ENCODE assay signal across 1 cellular context in the genomic region with DNA sequence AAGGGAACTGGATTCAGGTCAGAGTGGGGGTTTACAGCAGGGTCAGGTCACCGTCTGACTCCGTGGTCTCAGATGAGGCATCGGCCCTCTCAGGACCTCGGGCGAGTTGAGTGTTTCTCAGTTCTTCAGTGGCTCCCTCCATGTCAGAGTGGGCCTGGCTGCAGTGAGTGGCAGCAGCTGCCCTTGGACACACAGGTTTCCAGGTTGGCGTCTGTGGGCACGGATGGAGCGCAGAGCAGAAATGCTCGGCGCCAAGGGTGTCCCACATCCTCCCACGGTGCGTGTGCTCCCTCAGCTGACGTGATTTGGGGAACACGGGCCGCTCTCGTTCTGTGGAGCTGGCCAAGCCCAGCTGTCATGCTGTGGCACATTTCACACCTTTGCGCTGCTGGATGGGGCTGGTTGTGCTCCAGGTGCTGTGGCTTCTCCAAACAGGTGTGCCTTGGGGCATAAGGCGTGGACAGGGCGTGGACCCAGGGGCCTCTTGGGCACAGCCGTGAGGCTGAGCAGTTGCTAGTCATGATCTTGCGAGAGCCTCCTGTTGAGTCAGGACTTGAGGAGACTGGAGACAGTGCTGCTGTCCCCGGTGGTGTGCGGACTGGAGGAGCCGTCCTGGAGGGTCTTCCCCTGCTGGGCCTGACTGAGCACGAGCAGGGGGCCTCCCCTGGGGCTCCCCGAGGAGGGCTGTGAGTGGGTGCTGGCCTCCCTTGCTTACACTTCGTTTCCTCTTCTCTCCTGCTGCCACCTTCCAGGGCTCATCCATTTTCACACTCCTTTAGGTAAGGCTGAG.
A peak's percentile ranks its signal among the peaks of the same experiment; 100 is the strongest.
TF ChIP-seq lines count a peak whose summit lies in the region.

No MANE protein-coding gene starts in this region.

TF ChIP-seq in HepG2, 621 proteins besides CTCF, POLR2A, EP300 and RAD21:
- TF ChIP-seq ZC3H13 (CRISPR knock-in tag; IDR thresholded peaks at IDR 0.05) (no peak), ZNF773 (CRISPR knock-in tag; IDR thresholded peaks at IDR 0.05; ENCODE audit: borderline replicate concordance) (no peak), SALL2 (CRISPR knock-in tag; IDR thresholded peaks at IDR 0.05) (no peak), EED (CRISPR knock-in tag; IDR thresholded peaks at IDR 0.05) (0 out of 2 replicates have a peak, but pooled peaks have one; percentile 38), DNMT1 (CRISPR knock-in tag; IDR thresholded peaks at IDR 0.05) (0 out of 2 replicates have a peak, but pooled peaks have one; percentile 37), JDP2 (CRISPR knock-in tag; IDR thresholded peaks at IDR 0.05; ENCODE audit: borderline replicate concordance) (no peak), RBFOX2 (IDR thresholded peaks at IDR 0.05; ENCODE audit: low read depth, low read length) (0 out of 2 replicates have a peak, but pooled peaks have one; percentile 9), SMC3 (IDR thresholded peaks at IDR 0.05; ENCODE audit: low read length) (no peak), ZNF776 (CRISPR knock-in tag; IDR thresholded peaks at IDR 0.05) (0 out of 2 replicates have a peak, but pooled peaks have one; percentile 23)
- TF ChIP-seq, protein P1, sequence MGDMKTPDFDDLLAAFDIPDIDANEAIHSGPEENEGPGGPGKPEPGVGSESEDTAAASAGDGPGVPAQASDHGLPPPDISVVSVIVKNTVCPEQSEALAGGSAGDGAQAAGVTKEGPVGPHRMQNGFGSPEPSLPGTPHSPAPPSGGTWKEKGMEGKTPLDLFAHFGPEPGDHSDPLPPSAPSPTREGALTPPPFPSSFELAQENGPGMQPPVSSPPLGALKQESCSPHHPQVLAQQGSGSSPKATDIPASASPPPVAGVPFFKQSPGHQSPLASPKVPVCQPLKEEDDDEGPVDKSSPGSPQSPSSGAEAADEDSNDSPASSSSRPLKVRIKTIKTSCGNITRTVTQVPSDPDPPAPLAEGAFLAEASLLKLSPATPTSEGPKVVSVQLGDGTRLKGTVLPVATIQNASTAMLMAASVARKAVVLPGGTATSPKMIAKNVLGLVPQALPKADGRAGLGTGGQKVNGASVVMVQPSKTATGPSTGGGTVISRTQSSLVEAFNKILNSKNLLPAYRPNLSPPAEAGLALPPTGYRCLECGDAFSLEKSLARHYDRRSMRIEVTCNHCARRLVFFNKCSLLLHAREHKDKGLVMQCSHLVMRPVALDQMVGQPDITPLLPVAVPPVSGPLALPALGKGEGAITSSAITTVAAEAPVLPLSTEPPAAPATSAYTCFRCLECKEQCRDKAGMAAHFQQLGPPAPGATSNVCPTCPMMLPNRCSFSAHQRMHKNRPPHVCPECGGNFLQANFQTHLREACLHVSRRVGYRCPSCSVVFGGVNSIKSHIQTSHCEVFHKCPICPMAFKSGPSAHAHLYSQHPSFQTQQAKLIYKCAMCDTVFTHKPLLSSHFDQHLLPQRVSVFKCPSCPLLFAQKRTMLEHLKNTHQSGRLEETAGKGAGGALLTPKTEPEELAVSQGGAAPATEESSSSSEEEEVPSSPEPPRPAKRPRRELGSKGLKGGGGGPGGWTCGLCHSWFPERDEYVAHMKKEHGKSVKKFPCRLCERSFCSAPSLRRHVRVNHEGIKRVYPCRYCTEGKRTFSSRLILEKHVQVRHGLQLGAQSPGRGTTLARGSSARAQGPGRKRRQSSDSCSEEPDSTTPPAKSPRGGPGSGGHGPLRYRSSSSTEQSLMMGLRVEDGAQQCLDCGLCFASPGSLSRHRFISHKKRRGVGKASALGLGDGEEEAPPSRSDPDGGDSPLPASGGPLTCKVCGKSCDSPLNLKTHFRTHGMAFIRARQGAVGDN (CRISPR knock-in tag; IDR thresholded peaks at IDR 0.05) = 0 out of 2 replicates have a peak, but pooled peaks have one; percentile 5
- TF ChIP-seq, protein P2, sequence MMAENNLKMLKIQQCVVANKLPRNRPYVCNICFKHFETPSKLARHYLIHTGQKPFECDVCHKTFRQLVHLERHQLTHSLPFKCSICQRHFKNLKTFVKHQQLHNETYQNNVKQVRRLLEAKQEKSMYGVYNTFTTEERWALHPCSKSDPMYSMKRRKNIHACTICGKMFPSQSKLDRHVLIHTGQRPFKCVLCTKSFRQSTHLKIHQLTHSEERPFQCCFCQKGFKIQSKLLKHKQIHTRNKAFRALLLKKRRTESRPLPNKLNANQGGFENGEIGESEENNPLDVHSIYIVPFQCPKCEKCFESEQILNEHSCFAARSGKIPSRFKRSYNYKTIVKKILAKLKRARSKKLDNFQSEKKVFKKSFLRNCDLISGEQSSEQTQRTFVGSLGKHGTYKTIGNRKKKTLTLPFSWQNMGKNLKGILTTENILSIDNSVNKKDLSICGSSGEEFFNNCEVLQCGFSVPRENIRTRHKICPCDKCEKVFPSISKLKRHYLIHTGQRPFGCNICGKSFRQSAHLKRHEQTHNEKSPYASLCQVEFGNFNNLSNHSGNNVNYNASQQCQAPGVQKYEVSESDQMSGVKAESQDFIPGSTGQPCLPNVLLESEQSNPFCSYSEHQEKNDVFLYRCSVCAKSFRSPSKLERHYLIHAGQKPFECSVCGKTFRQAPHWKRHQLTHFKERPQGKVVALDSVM (CRISPR knock-in tag; IDR thresholded peaks at IDR 0.05) = no peak
- TF ChIP-seq, protein P3, sequence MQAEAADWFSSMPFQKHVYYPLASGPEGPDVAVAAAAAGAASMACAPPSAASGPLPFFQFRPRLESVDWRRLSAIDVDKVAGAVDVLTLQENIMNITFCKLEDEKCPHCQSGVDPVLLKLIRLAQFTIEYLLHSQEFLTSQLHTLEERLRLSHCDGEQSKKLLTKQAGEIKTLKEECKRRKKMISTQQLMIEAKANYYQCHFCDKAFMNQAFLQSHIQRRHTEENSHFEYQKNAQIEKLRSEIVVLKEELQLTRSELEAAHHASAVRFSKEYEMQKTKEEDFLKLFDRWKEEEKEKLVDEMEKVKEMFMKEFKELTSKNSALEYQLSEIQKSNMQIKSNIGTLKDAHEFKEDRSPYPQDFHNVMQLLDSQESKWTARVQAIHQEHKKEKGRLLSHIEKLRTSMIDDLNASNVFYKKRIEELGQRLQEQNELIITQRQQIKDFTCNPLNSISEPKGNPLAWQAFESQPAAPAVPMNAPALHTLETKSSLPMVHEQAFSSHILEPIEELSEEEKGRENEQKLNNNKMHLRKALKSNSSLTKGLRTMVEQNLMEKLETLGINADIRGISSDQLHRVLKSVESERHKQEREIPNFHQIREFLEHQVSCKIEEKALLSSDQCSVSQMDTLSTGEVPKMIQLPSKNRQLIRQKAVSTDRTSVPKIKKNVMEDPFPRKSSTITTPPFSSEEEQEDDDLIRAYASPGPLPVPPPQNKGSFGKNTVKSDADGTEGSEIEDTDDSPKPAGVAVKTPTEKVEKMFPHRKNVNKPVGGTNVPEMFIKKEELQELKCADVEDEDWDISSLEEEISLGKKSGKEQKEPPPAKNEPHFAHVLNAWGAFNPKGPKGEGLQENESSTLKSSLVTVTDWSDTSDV (CRISPR knock-in tag; IDR thresholded peaks at IDR 0.05) = 0 out of 2 replicates have a peak, but pooled peaks have one; percentile 23
TF ChIP-seq in HepG2: peak in this region for 6.
